ENCODE assay signal across 8 cellular contexts in genomic region chr2:119126650-119127049, GRCh38. TPM values are rescaled to one million over a fixed set of nuclear protein-coding genes. Genes with fewer than 3 reads are reported as not detected.
DNase-seq lines count a peak whose midpoint lies in the region; ATAC-seq and TF ChIP-seq lines count a peak whose summit lies in the region.

No MANE protein-coding gene starts in this region.

- H3K36me3 ChIP-seq in BE2C: no peaks in the 10 kb centered on the region

- no peaks in the 10 kb centered on the region for H3K27me3 ChIP-seq in BE2C

- no peak for ATAC-seq in GM21360 (IDR thresholded peaks at IDR 0.05; ENCODE audit: unreplicated experiment)

- H3K4me1 ChIP-seq in BE2C: no peaks in the 10 kb centered on the region

- intact Hi-C loops in posterior vena cava (cut with DNase I): no loop called here

- H3K9me3 ChIP-seq in BE2C: no peaks in the 10 kb centered on the region

- H3K4me3 ChIP-seq in BE2C (ENCODE audit: low read depth, low read length) (no peak overlapping the region), fibroblast of the aortic adventitia (ENCODE audit: low read depth, low read length) (no peak overlapping the region)

- DNase-seq in BE2C (peak; percentile 24), HCEC 1CT (peak; percentile 8), UCSD-AML1 (lab: John Stamatoyannopoulos, UW; ENCODE audit: unreplicated experiment) (peak; percentile 53), fibroblast of the aortic adventitia (ENCODE audit: low read depth) (no peak), posterior vena cava (ENCODE audit: low spot score) (no peak), anterior cingulate cortex (lab: John Stamatoyannopoulos, UW) (no peak)
- DNase-seq in stimulated activated CD4-positive, alpha-beta T cell treated with anti-CD3 and anti-CD28 coated beads, Interleukin-4, amount 100 ng/mL, for 48 hours (ENCODE audit: low read depth in 2 of 2): peak; percentile 23 to 24

- TF ChIP-seq CTCF in BE2C (IDR thresholded peaks at IDR 0.05; ENCODE audit: low read depth, low read length) (peak; percentile 36), fibroblast of the aortic adventitia (IDR thresholded peaks at IDR 0.05; ENCODE audit: insufficient read depth, low read length) (peak; percentile 43)

RNA-seq across cellular contexts. Expression of gene C1QL2, which starts 31.9 kb away (rescaled TPM):
- polyA plus RNA-seq in BE2C (2012; ENCODE audit: insufficient read depth, insufficient read length, low read depth): not detected
- total RNA-seq in fibroblast of the aortic adventitia (ENCODE audit: low replicate concordance) (not detected in 2 replicates), posterior vena cava (not detected)

Comparison
In these comparisons a context has a peak if more than half of its experiments do, and no peak if none do; other contexts are left out.
1. DNase-seq: peak in BE2C (single experiment), HCEC 1CT (single experiment), UCSD-AML1 (single experiment) and stimulated activated CD4-positive, alpha-beta T cell treated with anti-CD3 and anti-CD28 coated beads, Interleukin-4, amount 100 ng/mL, for 48 hours (2 of 2); none in fibroblast of the aortic adventitia (single experiment), posterior vena cava (single experiment) and anterior cingulate cortex (0 of 58).